12 cellular contexts compared by ENCODE assay signal in genomic region chr6:137227872-137228302, GRCh38. TPM values are rescaled to one million over a fixed set of nuclear protein-coding genes. Genes with fewer than 3 reads are reported as not detected.
DNase-seq lines count a peak whose midpoint lies in the region; ATAC-seq lines count a peak whose summit lies in the region.
"Had no signal": no experiment of that assay in that cellular context is flagged by ENCODE, and none has a peak within 500 bp of the region (broad histone marks: within the 10 kb centered on the region; RNA-seq: fewer than 3 reads in every experiment).

No MANE protein-coding gene starts in this region.

- no peaks in the 10 kb centered on the region for H4K20me1 ChIP-seq in Karpas-422 (ENCODE audit: insufficient read depth, low read depth, low read length)

- H3K36me3 Mint-ChIP-seq in activated T-helper 1 cell treated with anti-CD3 and anti-CD28 coated beads, Interleukin-12 subunit alpha, Interleukin-12 subunit beta, Interleukin-2, Interleukin-4 antibody, amounts not matched to agents 30 ng/mL and 10 ng/mL and 1 ng/mL, durations not matched to agents 14 hours and 24 hours and 36 hours (ENCODE audit: low read depth) = peaks cover 5% of the 10 kb centered on the region

- no peak for DNase-seq in glomerular visceral epithelial cell (ENCODE audit: extremely low spot score)
- DNase-seq in activated T-helper 1 cell treated with anti-CD3 and anti-CD28 coated beads, Interleukin-12 subunit alpha, Interleukin-12 subunit beta, Interleukin-2, Interleukin-4 antibody, amounts not matched to agents 30 ng/mL and 10 ng/mL and 1 ng/mL, durations not matched to agents 14 hours and 24 hours and 36 hours (ENCODE audit: low spot score) = no peak
- DNase-seq in Karpas-422 = no peak
- DNase-seq in amniotic stem cell (lab: John Stamatoyannopoulos, UW) = no peak
- DNase-seq: activated CD4-positive, CD25-positive, alpha-beta regulatory T cell treated with anti-CD3 and anti-CD28 coated beads, Interleukin-2, amount 50 U/mL, for 72 hours; NCI-H1417 treated with DMSO at 0.1 percent for 48 hours; pancreas had no signal

- intact Hi-C loops in activated T-helper 1 cell treated with anti-CD3 and anti-CD28 coated beads, Interleukin-12 subunit alpha, Interleukin-12 subunit beta, Interleukin-2, Interleukin-4 antibody, amounts not matched to agents 30 ng/mL and 10 ng/mL and 1 ng/mL, durations not matched to agents 14 hours and 24 hours and 36 hours (cut with micrococcal nuclease) = loop anchor here (1.0 to 10.0 kb wide), 2 partner anchors 9 to 877 kb away; partner anchors contain the start of genes IFNGR1 and PERP

- peaks cover 4% of the 10 kb centered on the region for H3K9me3 Mint-ChIP-seq in activated T-helper 1 cell treated with anti-CD3 and anti-CD28 coated beads, Interleukin-12 subunit alpha, Interleukin-12 subunit beta, Interleukin-2, Interleukin-4 antibody, amounts not matched to agents 30 ng/mL and 10 ng/mL and 1 ng/mL, durations not matched to agents 14 hours and 24 hours and 36 hours

- no peaks in the 10 kb centered on the region for H3K9me2 ChIP-seq in Karpas-422 (replicated peaks; ENCODE audit: insufficient read depth, low read length)

- H3K9me3 ChIP-seq in muscle layer of duodenum (ENCODE audit: control insufficient read depth in 1 of 2, low read length in 2 of 2) (no peaks in the 10 kb centered on the region), Karpas-422 (ENCODE audit: low read length) (no peaks in the 10 kb centered on the region)
- H3K9me3 ChIP-seq: pancreas had no signal

- H3K27ac ChIP-seq in muscle layer of duodenum (ENCODE audit: low read length) (peak overlapping the region; percentile 35), Karpas-422 (ENCODE audit: low read length) (no peak overlapping the region)
- H3K27ac ChIP-seq: epithelial cell of prostate, pancreas had no signal

- peaks cover 13% of the 10 kb centered on the region for H3K27me3 Mint-ChIP-seq in activated T-helper 1 cell treated with anti-CD3 and anti-CD28 coated beads, Interleukin-12 subunit alpha, Interleukin-12 subunit beta, Interleukin-2, Interleukin-4 antibody, amounts not matched to agents 30 ng/mL and 10 ng/mL and 1 ng/mL, durations not matched to agents 14 hours and 24 hours and 36 hours (ENCODE audit: insufficient read depth)

- H3K36me3 ChIP-seq in muscle layer of duodenum (ENCODE audit: control insufficient read depth in 1 of 2, insufficient read depth in 2 of 2, low read length in 2 of 2) (no peaks in the 10 kb centered on the region), Karpas-422 (ENCODE audit: insufficient read depth, low read length) (no peaks in the 10 kb centered on the region)
- H3K36me3 ChIP-seq: pancreas had no signal

- no peaks in the 10 kb centered on the region for H3K79me2 ChIP-seq in Karpas-422 (ENCODE audit: low read length)

- no peak overlapping the region for H3K4me3 Mint-ChIP-seq in activated T-helper 1 cell treated with anti-CD3 and anti-CD28 coated beads, Interleukin-12 subunit alpha, Interleukin-12 subunit beta, Interleukin-2, Interleukin-4 antibody, amounts not matched to agents 30 ng/mL and 10 ng/mL and 1 ng/mL, durations not matched to agents 14 hours and 24 hours and 36 hours

- no peak overlapping the region for H2AFZ ChIP-seq in Karpas-422 (ENCODE audit: low read length)

- H3K4me1 Mint-ChIP-seq in activated T-helper 1 cell treated with anti-CD3 and anti-CD28 coated beads, Interleukin-12 subunit alpha, Interleukin-12 subunit beta, Interleukin-2, Interleukin-4 antibody, amounts not matched to agents 30 ng/mL and 10 ng/mL and 1 ng/mL, durations not matched to agents 14 hours and 24 hours and 36 hours (ENCODE audit: low read depth) = peaks cover 72% of the 10 kb centered on the region

- H3K27me3 ChIP-seq in muscle layer of duodenum (ENCODE audit: low read depth, low read length) (no peaks in the 10 kb centered on the region), Karpas-422 (ENCODE audit: low read length) (no peaks in the 10 kb centered on the region)
- H3K27me3 ChIP-seq: pancreas had no signal

- H3K27ac Mint-ChIP-seq in activated T-helper 1 cell treated with anti-CD3 and anti-CD28 coated beads, Interleukin-12 subunit alpha, Interleukin-12 subunit beta, Interleukin-2, Interleukin-4 antibody, amounts not matched to agents 30 ng/mL and 10 ng/mL and 1 ng/mL, durations not matched to agents 14 hours and 24 hours and 36 hours = no peak overlapping the region

- H3K4me3 ChIP-seq in muscle layer of duodenum (ENCODE audit: low read depth in 1 of 2, low read length in 2 of 2) (no peak overlapping the region), Karpas-422 (ENCODE audit: low read length) (no peak overlapping the region)
- H3K4me3 ChIP-seq: pancreas had no signal

- no peak overlapping the region for H3K9ac ChIP-seq in Karpas-422 (ENCODE audit: low read length)

- peaks cover 0 to 9% of the 10 kb centered on the region in 2 donors for H3K4me1 ChIP-seq in muscle layer of duodenum (ENCODE audit: control insufficient read depth in 1 of 2, insufficient read depth in 2 of 2, low read length in 2 of 2)
- peaks cover 19% of the 10 kb centered on the region for H3K4me1 ChIP-seq in Karpas-422 (ENCODE audit: low read length)

- no peak overlapping the region for H3K4me2 ChIP-seq in Karpas-422 (ENCODE audit: low read depth, low read length, poor library complexity, severe bottlenecking)

- ATAC-seq in GM18508 (IDR thresholded peaks at IDR 0.05; ENCODE audit: insufficient read depth, unreplicated experiment) = peak; percentile 62
- peak; percentile 51 for ATAC-seq in GM21447 (IDR thresholded peaks at IDR 0.05; ENCODE audit: unreplicated experiment)
- ATAC-seq in HG03460 (IDR thresholded peaks at IDR 0.05; ENCODE audit: unreplicated experiment) = peak; percentile 52
- ATAC-seq: pancreas had no signal

RNA-seq across cellular contexts. Expression of gene IFNGR1, which starts 8.7 kb away (rescaled TPM):
- total RNA-seq in activated T-helper 1 cell treated with anti-CD3 and anti-CD28 coated beads, Interleukin-12 subunit alpha, Interleukin-12 subunit beta, Interleukin-2, Interleukin-4 antibody, amounts not matched to agents 30 ng/mL and 10 ng/mL and 1 ng/mL, durations not matched to agents 14 hours and 24 hours and 36 hours = 12.5 and 12.6 TPM in 2 replicates
- total RNA-seq in Karpas-422 (2014; rRNA removed; shearing (Covaris generic); ENCODE audit: low replicate concordance) = 36.0 and 76.9 TPM in 2 replicates

RNA-seq across cellular contexts. Expression of gene IL22RA2, which starts 54.4 kb away (rescaled TPM):
- not detected in 2 replicates for total RNA-seq in activated T-helper 1 cell treated with anti-CD3 and anti-CD28 coated beads, Interleukin-12 subunit alpha, Interleukin-12 subunit beta, Interleukin-2, Interleukin-4 antibody, amounts not matched to agents 30 ng/mL and 10 ng/mL and 1 ng/mL, durations not matched to agents 14 hours and 24 hours and 36 hours
- not detected in 2 replicates for total RNA-seq in Karpas-422 (2014; rRNA removed; shearing (Covaris generic); ENCODE audit: low replicate concordance)
